ENCODE assay signal across 17 cellular contexts in genomic region chr17:19364699-19365498, GRCh38. TPM values are rescaled to one million over a fixed set of nuclear protein-coding genes. Genes with fewer than 3 reads are reported as not detected.
A peak's percentile ranks its signal among the peaks of the same experiment; 100 is the strongest.
DNase-seq lines count a peak whose midpoint lies in the region; ATAC-seq and TF ChIP-seq lines count a peak whose summit lies in the region.
"Had no signal": no experiment of that assay in that cellular context is flagged by ENCODE, and none has a peak within 500 bp of the region (broad histone marks: within the 10 kb centered on the region; RNA-seq: fewer than 3 reads in every experiment).

No MANE protein-coding gene starts in this region.

- peak; percentile 51 for DNase-seq in EL
- peak; percentile 72 for DNase-seq in NCI-H446 treated with DMSO at 0.1 percent for 48 hours (lab: John Stamatoyannopoulos, UW)
- peak; percentile 87 for DNase-seq in cerebellum (ENCODE audit: low spot score)
- DNase-seq in NOMO-1 (lab: John Stamatoyannopoulos, UW; ENCODE audit: unreplicated experiment in 2 of 2) = no peak
- no peak for DNase-seq in NOMO-1 treated with DMSO at 0.1 percent for 48 hours (lab: John Stamatoyannopoulos, UW; ENCODE audit: unreplicated experiment)
- no peak for DNase-seq in germinal center (ENCODE audit: low spot score)
- DNase-seq: activated CD4-positive, alpha-beta memory T cell treated with anti-CD3 and anti-CD28 coated beads, Interleukin-2, amount 10 ng/mL, durations not matched to agents 7 days and 5 days; body of pancreas; effector memory CD4-positive, alpha-beta T cell; foreskin melanocyte had no signal

- H3K9me3 ChIP-seq in parathyroid adenoma (ENCODE audit: control insufficient read depth, low read length) = no peaks in the 10 kb centered on the region
- H3K9me3 ChIP-seq: BLaER1, body of pancreas, Peyer's patch, vagina had no signal

- H3K4me2 ChIP-seq in parathyroid adenoma (ENCODE audit: low read length) = no peak overlapping the region
- H3K4me2 ChIP-seq: BLaER1 had no signal

- TF ChIP-seq CTCF in parathyroid adenoma (IDR thresholded peaks at IDR 0.05) = no peak

- H2AFZ ChIP-seq in parathyroid adenoma = peak overlapping the region; percentile 80

- H3K9ac ChIP-seq in parathyroid adenoma = no peak overlapping the region
- H3K9ac ChIP-seq: BLaER1 had no signal

- H3K27me3 ChIP-seq in parathyroid adenoma (ENCODE audit: control insufficient read depth, insufficient read depth, low read length) = no peaks in the 10 kb centered on the region
- H3K27me3 ChIP-seq: body of pancreas, Peyer's patch, vagina had no signal

- H3K79me2 ChIP-seq in parathyroid adenoma = peaks cover 5% of the 10 kb centered on the region

- H3K4me3 ChIP-seq in parathyroid adenoma (ENCODE audit: low read depth, low read length) = no peak overlapping the region
- H3K4me3 ChIP-seq: BLaER1, body of pancreas, Peyer's patch, vagina had no signal

- peak overlapping the region; percentile 52 for H3K27ac ChIP-seq in parathyroid adenoma
- H3K27ac ChIP-seq: BLaER1, body of pancreas, Peyer's patch, vagina had no signal

- H3K36me3 ChIP-seq in parathyroid adenoma (ENCODE audit: control insufficient read depth, insufficient read depth, low read length) = no peaks in the 10 kb centered on the region
- H3K36me3 ChIP-seq: BLaER1, Peyer's patch, vagina had no signal

- peaks cover 25% of the 10 kb centered on the region for H3K4me1 ChIP-seq in parathyroid adenoma

- ATAC-seq in HG02571 (IDR thresholded peaks at IDR 0.05; ENCODE audit: unreplicated experiment) = no peak
- ATAC-seq: activated T-helper 17 cell treated with anti-CD3 and anti-CD28 coated beads, Interleukin-2, amount 50 U/mL, for 72 hours; body of pancreas; stimulated activated memory B cell treated with anti-CD40 and anti-IgM and Interleukin-4, amounts not matched to agents 10 μg/mL and 1 μg/mL and 100 μg/mL, for 72 hours had no signal

RNA-seq across cellular contexts. Expression of gene B9D1, which starts 2.4 kb away (rescaled TPM):
- 13.8 TPM for total RNA-seq in cerebellum

RNA-seq across cellular contexts. Expression of gene MAPK7, which starts 13.4 kb away (rescaled TPM):
- 19.2 TPM for total RNA-seq in cerebellum

RNA-seq across cellular contexts. Expression of gene MFAP4, which starts 22.1 kb away (rescaled TPM):
- 2.7 TPM for total RNA-seq in cerebellum
- total RNA-seq: activated CD4-positive, alpha-beta memory T cell treated with anti-CD3 and anti-CD28 coated beads, Interleukin-2, amount 10 ng/mL, durations not matched to agents 7 days and 5 days; activated T-helper 17 cell treated with anti-CD3 and anti-CD28 coated beads, Interleukin-2, amount 50 U/mL, for 72 hours had no signal

RNA-seq across cellular contexts. Expression of gene RNF112, which starts 46.1 kb away (rescaled TPM):
- total RNA-seq in cerebellum = 16.9 TPM

Comparison
In these comparisons a context has a peak if more than half of its experiments do, and no peak if none do; other contexts are left out.
1. DNase-seq: peak in EL (single experiment), NCI-H446 treated with DMSO at 0.1 percent for 48 hours (single experiment) and cerebellum (single experiment); none in NOMO-1 (0 of 2), NOMO-1 treated with DMSO at 0.1 percent for 48 hours (single experiment) and germinal center (single experiment).